ENCODE assay signal across 8 cellular contexts in genomic region chr14:41607966-41608663, GRCh38. TPM values are rescaled to one million over a fixed set of nuclear protein-coding genes. Genes with fewer than 3 reads are reported as not detected.
A peak's percentile ranks its signal among the peaks of the same experiment; 100 is the strongest.
DNase-seq lines count a peak whose midpoint lies in the region; ATAC-seq and TF ChIP-seq lines count a peak whose summit lies in the region.

No MANE protein-coding gene starts in this region.

- H3K9ac ChIP-seq in colonic mucosa (ENCODE audit: low read depth in 2 of 2, low read length in 2 of 2): no peak overlapping the region

- ATAC-seq in HG03045 (IDR thresholded peaks at IDR 0.05; ENCODE audit: unreplicated experiment) (no peak), GM19023 (IDR thresholded peaks at IDR 0.05; ENCODE audit: unreplicated experiment) (no peak), HG03520 (IDR thresholded peaks at IDR 0.05; ENCODE audit: unreplicated experiment) (no peak)

- DNase-seq in Ammon's horn (ENCODE audit: low spot score) (peak; percentile 31), NCI-H1105 treated with DMSO at 0.1 percent for 48 hours (lab: John Stamatoyannopoulos, UW) (peak; percentile 79), colonic mucosa (peak; percentile 16), activated gamma-delta T cell treated with Interleukin-2 at 50 U/mL for 16 hours (no peak)

- peaks cover 36% of the 10 kb centered on the region for H3K27me3 ChIP-seq in colonic mucosa

- peaks cover 25% of the 10 kb centered on the region for H3K4me1 Mint-ChIP-seq in nephron

- peak overlapping the region; percentile 94 to 97 (median 96) for H3K4me3 Mint-ChIP-seq in nephron

- peaks cover 46% of the 10 kb centered on the region for H3K27me3 Mint-ChIP-seq in nephron (ENCODE audit: low read depth)

- peak overlapping the region; percentile 86 to 98 (median 94) for H3K27ac Mint-ChIP-seq in nephron

- H3K4me1 ChIP-seq in colonic mucosa: no peaks in the 10 kb centered on the region

- no peaks in the 10 kb centered on the region for H3K36me3 Mint-ChIP-seq in nephron (ENCODE audit: low read depth)

- no peaks in the 10 kb centered on the region for H3K36me3 ChIP-seq in colonic mucosa

- TF ChIP-seq CTCF in colonic mucosa (IDR thresholded peaks at IDR 0.05) (no peak), nephron (IDR thresholded peaks at IDR 0.05; ENCODE audit: unreplicated experiment in 3 of 3) (no peak)

- intact Hi-C loops in colonic mucosa (cut with DNase I): no loop called here

- H3K9me3 ChIP-seq in colonic mucosa: no peaks in the 10 kb centered on the region

- H3K27ac ChIP-seq in colonic mucosa: no peak overlapping the region

- no peaks in the 10 kb centered on the region for H3K9me3 Mint-ChIP-seq in nephron

- H3K4me3 ChIP-seq in colonic mucosa: no peak overlapping the region

RNA-seq across cellular contexts. Expression of gene LRFN5, which starts 1.4 kb away (rescaled TPM):
- under 1 TPM; 0.37 TPM for total RNA-seq in colonic mucosa
